In genomic region chr10:47553214-47553859, GRCh38 we compare ENCODE assay signal across 8 cellular contexts. TPM values are rescaled to one million over a fixed set of nuclear protein-coding genes. Genes with fewer than 3 reads are reported as not detected.
A peak's percentile ranks its signal among the peaks of the same experiment; 100 is the strongest.
DNase-seq lines count a peak whose midpoint lies in the region; ATAC-seq and TF ChIP-seq lines count a peak whose summit lies in the region.
"Not testable (repeated sequence)": the region's sequence is repeated elsewhere in the genome, so short reads cannot be mapped to it uniquely, and the experiment has no call there.

No MANE protein-coding gene starts in this region.

- in situ Hi-C loops in ACHN (cut with HindIII; ENCODE audit: low pct_ligation_motif_present, low pct_unique_long_range_greater_than_20kb, low sequenced_read_pairs): not testable (repeated sequence)

- H3K4me3 Mint-ChIP-seq in activated B cell treated with CpG ODN at 0.5 μM for 24 hours: peak overlapping the region; percentile 97

- H3K27me3 Mint-ChIP-seq in activated B cell treated with CpG ODN at 0.5 μM for 24 hours: not testable (repeated sequence)

- H3K27ac Mint-ChIP-seq in activated B cell treated with CpG ODN at 0.5 μM for 24 hours: peak overlapping the region; percentile 90

- peak overlapping the region; percentile 83 for H3K27ac ChIP-seq in caudate nucleus (ENCODE audit: low read depth, low read length)

- POLR2A ChIA-PET in activated B cell treated with CpG ODN at 0.5 μM for 24 hours (lab: Charles Lee): not testable (repeated sequence)

- peak; percentile 95 for ATAC-seq in GM19023 (IDR thresholded peaks at IDR 0.05; ENCODE audit: unreplicated experiment)
- ATAC-seq in HG03159 (IDR thresholded peaks at IDR 0.05; ENCODE audit: unreplicated experiment): peak; percentile 91
- ATAC-seq in activated B cell treated with CpG ODN at 0.5 μM for 24 hours (ENCODE audit: low read depth): peak; percentile 89

- H3K4me1 Mint-ChIP-seq in activated B cell treated with CpG ODN at 0.5 μM for 24 hours: not testable (repeated sequence)

- not testable (repeated sequence) for TF ChIP-seq CTCF in activated B cell treated with CpG ODN at 0.5 μM for 24 hours (IDR thresholded peaks at IDR 0.05)

- DNase-seq in ACHN (peak; percentile 82), NCI-H2196 treated with DMSO at 0.1 percent for 48 hours (lab: John Stamatoyannopoulos, UW; ENCODE audit: unreplicated experiment) (peak; percentile 13), activated B cell treated with CpG ODN at 0.5 μM for 24 hours (peak; percentile 64), caudate nucleus (lab: John Stamatoyannopoulos, UW) (peak in 59 of 61 donors; percentile 11 to 91 (median 74)), inferior parietal cortex (ENCODE audit: extremely low spot score) (peak; percentile 75), smooth muscle cell of the brain vasculature (ENCODE audit: low read depth, low spot score) (peak; percentile 17)

- intact Hi-C loops in activated B cell treated with CpG ODN at 0.5 μM for 24 hours (cut with micrococcal nuclease): not testable (repeated sequence)

- H3K9me3 Mint-ChIP-seq in activated B cell treated with CpG ODN at 0.5 μM for 24 hours: not testable (repeated sequence)

- CTCF ChIA-PET in activated B cell treated with CpG ODN at 0.5 μM for 24 hours (lab: Charles Lee): not testable (repeated sequence)

- H3K36me3 Mint-ChIP-seq in activated B cell treated with CpG ODN at 0.5 μM for 24 hours (ENCODE audit: low read depth): not testable (repeated sequence)

RNA-seq across cellular contexts. Expression of gene AGAP9, which starts 29.9 kb away (rescaled TPM):
- total RNA-seq in activated B cell treated with CpG ODN at 0.5 μM for 24 hours: 6.1 and 7.7 TPM in 2 replicates

Comparison
In these comparisons a context has a peak if more than half of its experiments do, and no peak if none do; other contexts are left out.
1. Peak in every context shown above with its lines: DNase-seq, ATAC-seq and H3K27ac ChIP-seq.
2. DNase-seq: peak in every context shown above with its lines; median percentile 82 in ACHN; 75 in inferior parietal cortex; 74 in caudate nucleus; 64 in activated B cell treated with CpG ODN at 0.5 μM for 24 hours; 17 in smooth muscle cell of the brain vasculature; 13 in NCI-H2196 treated with DMSO at 0.1 percent for 48 hours.